8 cellular contexts compared by ENCODE assay signal in the genomic region with DNA sequence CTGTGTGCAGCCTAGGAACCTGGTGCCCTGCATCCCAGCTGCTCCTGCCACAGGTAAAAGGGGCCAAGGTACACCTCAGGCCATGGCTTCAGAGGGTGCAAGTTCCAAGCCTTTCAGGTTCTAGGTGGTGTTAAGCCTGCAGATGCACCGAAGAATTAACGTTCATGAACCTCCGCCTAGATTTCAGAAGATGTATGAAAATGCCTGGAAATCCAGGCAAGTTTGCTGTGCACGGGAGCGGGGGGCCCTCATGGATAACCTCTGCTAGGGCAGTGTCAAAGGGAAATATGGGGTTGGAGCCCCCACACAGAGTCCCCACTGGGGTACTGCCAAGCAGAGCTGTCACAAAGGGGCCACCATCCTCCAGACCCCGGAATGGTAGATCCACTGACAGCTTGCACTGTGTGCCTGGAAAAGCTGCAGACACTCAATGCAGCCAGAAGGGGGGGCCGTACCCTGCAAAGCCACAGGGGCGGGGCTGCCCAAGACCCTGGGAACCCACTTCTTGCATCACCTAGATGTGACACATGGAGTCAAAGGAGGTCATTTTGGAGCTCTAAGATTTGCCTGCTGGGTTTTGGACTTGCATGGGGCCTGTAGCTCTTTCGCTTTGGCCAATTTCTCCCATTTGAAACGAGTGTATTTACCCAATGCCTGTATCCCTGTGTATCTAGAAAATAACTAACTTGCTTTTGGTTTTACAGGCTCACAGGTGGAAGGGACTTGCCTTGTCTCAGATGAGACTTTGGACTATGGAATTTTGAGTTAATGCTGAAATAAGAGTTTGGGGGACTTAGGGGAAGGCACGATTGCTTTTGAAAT.
DNase-seq lines count a peak whose midpoint lies in the region; ATAC-seq and TF ChIP-seq lines count a peak whose summit lies in the region.
"Not testable (repeated sequence)": the region's sequence is repeated elsewhere in the genome, so short reads cannot be mapped to it uniquely, and the experiment has no call there.

No MANE protein-coding gene starts in this region.

- not testable (repeated sequence) for H3K9me3 Mint-ChIP-seq in activated naive CD8-positive, alpha-beta T cell treated with anti-CD3 and anti-CD28 coated beads, Interleukin-2, amount 10 ng/mL, durations not matched to agents 7 days and 5 days

- TF ChIP-seq EP300 in suprapubic skin (IDR thresholded peaks at IDR 0.05) = not testable (repeated sequence)

- H4K8ac ChIP-seq in IMR-90 (ENCODE audit: low read depth in 2 of 2, low read length in 2 of 2) = not testable (repeated sequence)

- not testable (repeated sequence) for H4K91ac ChIP-seq in IMR-90 (ENCODE audit: insufficient read depth, low read depth, low read length)

- not testable (repeated sequence) for H3K27ac Mint-ChIP-seq in activated naive CD8-positive, alpha-beta T cell treated with anti-CD3 and anti-CD28 coated beads, Interleukin-2, amount 10 ng/mL, durations not matched to agents 7 days and 5 days

- not testable (repeated sequence) for H4K5ac ChIP-seq in IMR-90 (ENCODE audit: low read depth, low read length)

- not testable (repeated sequence) for H3K79me2 ChIP-seq in fibroblast of lung (ENCODE audit: control insufficient read depth, insufficient read depth, low read length)

- H3K4me3 Mint-ChIP-seq in activated naive CD8-positive, alpha-beta T cell treated with anti-CD3 and anti-CD28 coated beads, Interleukin-2, amount 10 ng/mL, durations not matched to agents 7 days and 5 days = not testable (repeated sequence)

- H3K27me3 ChIP-seq in IMR-90 (ENCODE audit: control insufficient read depth, insufficient read depth, low read length); fibroblast of lung (ENCODE audit: control insufficient read depth, insufficient read depth, low read length); left lung; suprapubic skin: not testable (repeated sequence)

- not testable (repeated sequence) for H3K9me1 ChIP-seq in IMR-90 (ENCODE audit: insufficient read depth, low read length)

- ATAC-seq in IMR-90 (ENCODE audit: low read depth); activated naive CD8-positive, alpha-beta T cell treated with anti-CD3 and anti-CD28 coated beads, Interleukin-2, amount 10 ng/mL, durations not matched to agents 7 days and 5 days (ENCODE audit: low read depth); left lung: not testable (repeated sequence)

- not testable (repeated sequence) for H3K14ac ChIP-seq in IMR-90 (replicated peaks; ENCODE audit: low read depth, low read length)

- not testable (repeated sequence) for H2AFZ ChIP-seq in IMR-90 (replicated peaks; ENCODE audit: low read length, poor library complexity); fibroblast of lung (ENCODE audit: low read length)

- not testable (repeated sequence) for H3K23ac ChIP-seq in IMR-90 (ENCODE audit: low read depth, low read length)

- H3K4me3 ChIP-seq in IMR-90 (ENCODE audit: insufficient read depth, low read depth, low read length); fibroblast of lung (replicated peaks in 1 of 4; ENCODE audit: control extremely low read depth in 1 of 4, insufficient read depth in 1 of 4, low read depth in 3 of 4, low read length in 4 of 4); left lung; suprapubic skin: not testable (repeated sequence)

- not testable (repeated sequence) for H3K27me3 Mint-ChIP-seq in activated naive CD8-positive, alpha-beta T cell treated with anti-CD3 and anti-CD28 coated beads, Interleukin-2, amount 10 ng/mL, durations not matched to agents 7 days and 5 days

- not testable (repeated sequence) for H2AK9ac ChIP-seq in IMR-90 (replicated peaks; ENCODE audit: low read depth, low read length, poor library complexity)

- not testable (repeated sequence) for TF ChIP-seq POLR2A in IMR-90 (IDR thresholded peaks at IDR 0.05; ENCODE audit: low read depth, low read length); suprapubic skin (IDR thresholded peaks at IDR 0.05)

- not testable (repeated sequence) for H3K4me1 Mint-ChIP-seq in activated naive CD8-positive, alpha-beta T cell treated with anti-CD3 and anti-CD28 coated beads, Interleukin-2, amount 10 ng/mL, durations not matched to agents 7 days and 5 days

- not testable (repeated sequence) for H3K4me2 ChIP-seq in IMR-90 (ENCODE audit: low read depth, low read length); fibroblast of lung (ENCODE audit: extremely low read depth, insufficient read depth, low read length)

- H4K20me1 ChIP-seq in IMR-90 (ENCODE audit: insufficient read depth, low read length); fibroblast of lung (ENCODE audit: control insufficient read depth, extremely low read depth, insufficient read depth, low read length): not testable (repeated sequence)

- H3K4me1 ChIP-seq in IMR-90 (ENCODE audit: control insufficient read depth, insufficient read depth, low read length); fibroblast of lung (ENCODE audit: control insufficient read depth, extremely low read depth, insufficient read depth, low read length); left lung; suprapubic skin: not testable (repeated sequence)

- intact Hi-C loops in IMR-90 (cut with micrococcal nuclease); left lung (cut with DNase I): not testable (repeated sequence)

- BruUV-seq in IMR-90 (replicated peaks; lab: Mats Ljungman, UMichigan) = not testable (repeated sequence)

- H2BK5ac ChIP-seq in IMR-90 (ENCODE audit: low read depth, low read length, poor library complexity, severe bottlenecking) = not testable (repeated sequence)

- H3K56ac ChIP-seq in IMR-90 (ENCODE audit: extremely low read depth, insufficient read depth, low read length) = not testable (repeated sequence)

- not testable (repeated sequence) for H3K18ac ChIP-seq in IMR-90 (ENCODE audit: low read depth, low read length)

- not testable (repeated sequence) for H3K27ac ChIP-seq in IMR-90 (ENCODE audit: insufficient read depth, low read length); fibroblast of lung (ENCODE audit: insufficient read depth, low read length); left lung; suprapubic skin

- peaks cover 20% of the 10 kb centered on the region for H3K36me3 Mint-ChIP-seq in activated naive CD8-positive, alpha-beta T cell treated with anti-CD3 and anti-CD28 coated beads, Interleukin-2, amount 10 ng/mL, durations not matched to agents 7 days and 5 days

- H3K79me1 ChIP-seq in IMR-90 (ENCODE audit: low read depth in 1 of 2, low read length in 2 of 2) = not testable (repeated sequence)

- not testable (repeated sequence) for H3K4ac ChIP-seq in IMR-90 (ENCODE audit: low read depth, low read length)

- peak; percentile 65 for DNase-seq in CMK (ENCODE audit: low read depth)
- not testable (repeated sequence) for DNase-seq in IMR-90
- peak in 4 of 5 experiments; percentile 41 to 48 (median 46) for DNase-seq in T-helper 2 cell
- DNase-seq in activated naive CD8-positive, alpha-beta T cell treated with anti-CD3 and anti-CD28 coated beads, Interleukin-2, amount 10 ng/mL, durations not matched to agents 7 days and 5 days = peak; percentile 82
- DNase-seq in fibroblast of lung (ENCODE audit: low read depth in 2 of 2) = peak; percentile 22 to 28
- DNase-seq in left lung = peak; percentile 45 to 90
- peak; percentile 27 for DNase-seq in renal cortical epithelial cell (ENCODE audit: low read depth)
- peak; percentile 77 to 85 for DNase-seq in suprapubic skin (ENCODE audit: low spot score in 2 of 2)

- dilution Hi-C loops in IMR-90 (cut with HindIII; ENCODE audit: low sequenced_read_pairs, unreplicated experiment) = not testable (repeated sequence)

- not testable (repeated sequence) for H2BK15ac ChIP-seq in IMR-90 (ENCODE audit: low read depth, low read length)

- not testable (repeated sequence) for H3K36me3 ChIP-seq in IMR-90 (ENCODE audit: control insufficient read depth, insufficient read depth, low read length); fibroblast of lung (ENCODE audit: control insufficient read depth, insufficient read depth, low read length)
- H3K36me3 ChIP-seq in left lung (peaks cover 0 to 35% of the 10 kb centered on the region in 2 donors), suprapubic skin (peaks cover 23% of the 10 kb centered on the region)

- peak; percentile 24; the same call in 1 of the 2 replicates for TF ChIP-seq CTCF in IMR-90 (conservative IDR thresholded peaks at IDR 0.05; ENCODE audit: low read depth, low read length)
- TF ChIP-seq CTCF in fibroblast of lung (conservative IDR thresholded peaks at IDR 0.05 in 1 of 2, IDR thresholded peaks at IDR 0.05 in 1 of 2; ENCODE audit: low read depth in 1 of 2, low read length in 2 of 2) = peak; percentile 15 to 30
- TF ChIP-seq CTCF in left lung (IDR thresholded peaks at IDR 0.05) = peak; percentile 35 to 39
- TF ChIP-seq CTCF in suprapubic skin (IDR thresholded peaks at IDR 0.05) = peak in 1 of 2 donors; percentile 48

- in situ Hi-C loops in IMR-90 (cut with MboI; ENCODE audit: low sequenced_read_pairs) = not testable (repeated sequence)

- CTCF ChIA-PET in IMR-90 (lab: Yijun Ruan, JAX) = not testable (repeated sequence)

- WGBS in IMR-90 (ENCODE audit: extremely low coverage in 2 of 2, insufficient read length in 1 of 2), 2 experiments = 91% methylated on average over 4 of the region's 11 CpGs; no CpG with 5 or more reads in 1 of the 2 experiments
- WGBS in suprapubic skin = 94% methylated on average over 8 of the region's 11 CpGs

- H2BK120ac ChIP-seq in IMR-90 (ENCODE audit: low read depth, low read length) = not testable (repeated sequence)

- not testable (repeated sequence) for H3K9ac ChIP-seq in IMR-90 (ENCODE audit: low read depth, low read length); fibroblast of lung (ENCODE audit: insufficient read depth, low read length)

- H2AK5ac ChIP-seq in IMR-90 (ENCODE audit: low read depth, low read length) = not testable (repeated sequence)

- H2BK20ac ChIP-seq in IMR-90 (ENCODE audit: low read depth, low read length) = not testable (repeated sequence)

- not testable (repeated sequence) for H3K9me3 ChIP-seq in IMR-90 (ENCODE audit: control insufficient read depth, insufficient read depth, low read length); fibroblast of lung (ENCODE audit: control insufficient read depth, insufficient read depth, low read depth, low read length); left lung; suprapubic skin

- POLR2A ChIA-PET in IMR-90 (lab: Charles Lee; ENCODE audit: unreplicated experiment); activated naive CD8-positive, alpha-beta T cell treated with anti-CD3 and anti-CD28 coated beads, Interleukin-2, amount 10 ng/mL, durations not matched to agents 7 days and 5 days (lab: Charles Lee): not testable (repeated sequence)

- TF ChIP-seq RAD21 in IMR-90 (IDR thresholded peaks at IDR 0.05; ENCODE audit: low read length) = 0 out of 2 replicates have a peak, but pooled peaks have one; percentile 16
